ENCODE assay signal across 1 cellular context in genomic region chr14:105171004-105171673, GRCh38.
TF ChIP-seq lines count a peak whose summit lies in the region.

No MANE protein-coding gene starts in this region.

TF ChIP-seq in H1, 55 proteins besides CTCF, POLR2A, EP300 and RAD21:
- no peak for TF ChIP-seq MAFK (IDR thresholded peaks at IDR 0.05; ENCODE audit: low read depth, low read length)
- TF ChIP-seq CEBPB (IDR thresholded peaks at IDR 0.05; ENCODE audit: low read depth, low read length): no peak
- no peak for TF ChIP-seq CTBP2 (IDR thresholded peaks at IDR 0.05; ENCODE audit: borderline replicate concordance, insufficient read depth, insufficient read length, low read length)
- TF ChIP-seq SRF (IDR thresholded peaks at IDR 0.05; ENCODE audit: low read depth, low read length): no peak
- no peak for TF ChIP-seq POLR2AphosphoS5 (IDR thresholded peaks at IDR 0.05; ENCODE audit: low read depth, low read length)
TF ChIP-seq in H1: peak in this region for 0.
